11 cellular contexts compared by ENCODE assay signal in genomic region chr6:20024316-20024673, GRCh38.
A peak's percentile ranks its signal among the peaks of the same experiment; 100 is the strongest.
DNase-seq lines count a peak whose midpoint lies in the region; ATAC-seq and TF ChIP-seq lines count a peak whose summit lies in the region.
"Had no signal": no experiment of that assay in that cellular context is flagged by ENCODE, and none has a peak within 500 bp of the region (broad histone marks: within the 10 kb centered on the region; RNA-seq: fewer than 3 reads in every experiment).

No MANE protein-coding gene starts in this region.

- no peak overlapping the region for H3K27ac ChIP-seq in CD8-positive, alpha-beta memory T cell (ENCODE audit: low read depth, low read length)
- H3K27ac ChIP-seq in breast epithelium: no peak overlapping the region

- POLR2A ChIA-PET in CD8-positive, alpha-beta memory T cell (lab: Charles Lee): no interaction called here
- POLR2A ChIA-PET in activated naive CD8-positive, alpha-beta T cell treated with anti-CD3 and anti-CD28 coated beads, Interleukin-2, amount 10 ng/mL, durations not matched to agents 7 days and 5 days (lab: Charles Lee): no interaction called here

- peaks cover 10% of the 10 kb centered on the region for H3K4me1 ChIP-seq in CD8-positive, alpha-beta memory T cell (ENCODE audit: insufficient read depth, low read length)
- H3K4me1 ChIP-seq in breast epithelium: no peaks in the 10 kb centered on the region

- no peaks in the 10 kb centered on the region for H3K9me3 ChIP-seq in CD8-positive, alpha-beta memory T cell (ENCODE audit: low read length)
- no peaks in the 10 kb centered on the region for H3K9me3 ChIP-seq in breast epithelium

- peak; percentile 17 for ATAC-seq in GM21360 (IDR thresholded peaks at IDR 0.05; ENCODE audit: unreplicated experiment)
- peak; percentile 12 for ATAC-seq in HG03520 (IDR thresholded peaks at IDR 0.05; ENCODE audit: unreplicated experiment)
- ATAC-seq in activated naive CD8-positive, alpha-beta T cell treated with anti-CD3 and anti-CD28 coated beads, Interleukin-2, amount 10 ng/mL, durations not matched to agents 7 days and 5 days (ENCODE audit: low read depth): peak; percentile 32
- ATAC-seq: HCT116 had no signal

- H3K9me3 Mint-ChIP-seq in CD8-positive, alpha-beta memory T cell: no peaks in the 10 kb centered on the region
- H3K9me3 Mint-ChIP-seq in activated naive CD8-positive, alpha-beta T cell treated with anti-CD3 and anti-CD28 coated beads, Interleukin-2, amount 10 ng/mL, durations not matched to agents 7 days and 5 days: peaks cover 6% of the 10 kb centered on the region

- H3K4me1 Mint-ChIP-seq in CD8-positive, alpha-beta memory T cell: peaks cover 20 to 27% (median 25%) of the 10 kb centered on the region in 3 donors
- H3K4me1 Mint-ChIP-seq in activated naive CD8-positive, alpha-beta T cell treated with anti-CD3 and anti-CD28 coated beads, Interleukin-2, amount 10 ng/mL, durations not matched to agents 7 days and 5 days: peaks cover 16% of the 10 kb centered on the region

- peak in 1 of 5 donors; percentile 1 for DNase-seq in CD8-positive, alpha-beta memory T cell
- no peak for DNase-seq in activated naive CD8-positive, alpha-beta T cell treated with anti-CD3 and anti-CD28 coated beads, Interleukin-2, amount 10 ng/mL, durations not matched to agents 7 days and 5 days
- DNase-seq in NCI-H526 (lab: John Stamatoyannopoulos, UW) (no peak), breast epithelium (ENCODE audit: low spot score in 2 of 2) (no peak), NOMO-1 (lab: John Stamatoyannopoulos, UW; ENCODE audit: unreplicated experiment in 2 of 2) (no peak)
- no peak for DNase-seq in stimulated activated CD8-positive, alpha-beta memory T cell treated with anti-CD3 and anti-CD28 coated beads, Interleukin-4, amount 100 ng/mL, for 48 hours
- DNase-seq: NCI-H345 had no signal

- intact Hi-C loops in breast epithelium (cut with DNase I; ENCODE audit: low total_unique reads): no loop called here

- TF ChIP-seq POLR2A in breast epithelium (IDR thresholded peaks at IDR 0.05): no peak

- no peaks in the 10 kb centered on the region for H3K27me3 ChIP-seq in CD8-positive, alpha-beta memory T cell (ENCODE audit: insufficient read depth, low read length, poor library complexity, severe bottlenecking)
- no peaks in the 10 kb centered on the region for H3K27me3 ChIP-seq in breast epithelium

- peaks cover 7 to 25% of the 10 kb centered on the region in 2 donors for H3K27me3 Mint-ChIP-seq in CD8-positive, alpha-beta memory T cell
- peaks cover 32% of the 10 kb centered on the region for H3K27me3 Mint-ChIP-seq in activated naive CD8-positive, alpha-beta T cell treated with anti-CD3 and anti-CD28 coated beads, Interleukin-2, amount 10 ng/mL, durations not matched to agents 7 days and 5 days

- peak overlapping the region; percentile 54 to 90 (median 87) for H3K4me3 Mint-ChIP-seq in CD8-positive, alpha-beta memory T cell
- peak overlapping the region; percentile 78 for H3K4me3 Mint-ChIP-seq in activated naive CD8-positive, alpha-beta T cell treated with anti-CD3 and anti-CD28 coated beads, Interleukin-2, amount 10 ng/mL, durations not matched to agents 7 days and 5 days

- H3K27ac Mint-ChIP-seq in CD8-positive, alpha-beta memory T cell: peak overlapping the region in 7 of 8 donors; percentile 0 to 90 (median 83)
- H3K27ac Mint-ChIP-seq in activated naive CD8-positive, alpha-beta T cell treated with anti-CD3 and anti-CD28 coated beads, Interleukin-2, amount 10 ng/mL, durations not matched to agents 7 days and 5 days: peak overlapping the region; percentile 49

- H3K36me3 ChIP-seq in CD8-positive, alpha-beta memory T cell (ENCODE audit: insufficient read depth, low read length): no peaks in the 10 kb centered on the region
- no peaks in the 10 kb centered on the region for H3K36me3 ChIP-seq in breast epithelium

- peak overlapping the region; percentile 45 for H3K4me3 ChIP-seq in CD8-positive, alpha-beta memory T cell (ENCODE audit: low read length)
- H3K4me3 ChIP-seq in breast epithelium: no peak overlapping the region

- no peak for TF ChIP-seq CTCF in breast epithelium (IDR thresholded peaks at IDR 0.05)

- H3K36me3 Mint-ChIP-seq in CD8-positive, alpha-beta memory T cell: no peaks in the 10 kb centered on the region
- no peaks in the 10 kb centered on the region for H3K36me3 Mint-ChIP-seq in activated naive CD8-positive, alpha-beta T cell treated with anti-CD3 and anti-CD28 coated beads, Interleukin-2, amount 10 ng/mL, durations not matched to agents 7 days and 5 days
- H3K36me3 Mint-ChIP-seq: CD14-positive monocyte had no signal

- CTCF ChIA-PET in CD8-positive, alpha-beta memory T cell (lab: Charles Lee): no interaction called here
